12 cellular contexts compared by ENCODE assay signal in genomic region chr19:15905026-15905425, GRCh38. TPM values are rescaled to one million over a fixed set of nuclear protein-coding genes. Genes with fewer than 3 reads are reported as not detected.
"Had no signal": no experiment of that assay in that cellular context is flagged by ENCODE, and none has a peak within 500 bp of the region (broad histone marks: within the 10 kb centered on the region; RNA-seq: fewer than 3 reads in every experiment).

No MANE protein-coding gene starts in this region.

- H3K36me3 ChIP-seq: HAP-1 had no signal

- H3K4me1 Mint-ChIP-seq: GM23338, H9 had no signal

- H3K4me1 ChIP-seq: HAP-1 had no signal

- H3K27ac Mint-ChIP-seq: GM23338, H9, HFFc6 had no signal

- H3K4me2 ChIP-seq: GM23338 had no signal

- H3K9me3 ChIP-seq: HAP-1 had no signal

- H3K9ac ChIP-seq: GM23248 had no signal

- H3K4me3 ChIP-seq: GM23248, GM23338, HAP-1 had no signal

- H3K27ac ChIP-seq: GM23248 had no signal

- ATAC-seq: GM23338, HCT116 had no signal

- FAIRE-seq: H1, H54 had no signal

- H3K4me3 Mint-ChIP-seq: GM23338, H9, HFFc6 had no signal

- DNase-seq: GM23248, GOT3, H7, H9, HCEC 1CT, HFFc6 had no signal

- H2AFZ ChIP-seq: GM23248, GM23338 had no signal

RNA-seq across cellular contexts. Expression of gene CYP4F2, which starts 7.2 kb away (rescaled TPM):
- total RNA-seq: GM23248, GM23338, H1, H7, H9, HFFc6 had no signal
- polyA plus RNA-seq: GM23248, GM23338, H1 had no signal

RNA-seq across cellular contexts. Expression of gene CYP4F11, which starts 29.3 kb away (rescaled TPM):
- total RNA-seq: GM23248, GM23338, H1, H7, H9, HFFc6 had no signal
- polyA plus RNA-seq: GM23248, GM23338, H1 had no signal

RNA-seq across cellular contexts. Expression of gene OR10H4, which starts 43.8 kb away (rescaled TPM):
- total RNA-seq: GM23248, GM23338, H1, H4, H7, H9, HFFc6 had no signal
- polyA plus RNA-seq: GM23248, GM23338, H1 had no signal
